Comparison of ENCODE assay signal across 10 cellular contexts in genomic region chr3:126208618-126209256, GRCh38. TPM values are rescaled to one million over a fixed set of nuclear protein-coding genes. Genes with fewer than 3 reads are reported as not detected.
DNase-seq lines count a peak whose midpoint lies in the region; ATAC-seq and TF ChIP-seq lines count a peak whose summit lies in the region.
"Had no signal": no experiment of that assay in that cellular context is flagged by ENCODE, and none has a peak within 500 bp of the region (broad histone marks: within the 10 kb centered on the region; RNA-seq: fewer than 3 reads in every experiment).

No MANE protein-coding gene starts in this region.

- H3K27ac Mint-ChIP-seq in nephron progenitor cell = no peak overlapping the region
- H3K27ac Mint-ChIP-seq: memory B cell had no signal

- H3K27me3 Mint-ChIP-seq in nephron progenitor cell (ENCODE audit: low read depth, poor library complexity) = peaks cover 18% of the 10 kb centered on the region

- H3K4me3 ChIP-seq in SK-N-SH (ENCODE audit: low read depth in 2 of 2, low read length in 1 of 2) = no peak overlapping the region
- no peak overlapping the region for H3K4me3 ChIP-seq in testis

- POLR2A ChIA-PET in SK-N-SH (lab: Yijun Ruan, JAX) = no interaction called here

- no peaks in the 10 kb centered on the region for H3K9me2 ChIP-seq in SK-N-SH

- WGBS in SK-N-SH (ENCODE audit: low lambda C conversion rate) = 42% methylated on average over 10 of the region's 11 CpGs
- 73 to 76% methylated on average over 10 to 11 of the region's 11 CpGs for WGBS in testis, 2 donors

- peaks cover 11% of the 10 kb centered on the region for H3K9me3 Mint-ChIP-seq in nephron progenitor cell
- H3K9me3 Mint-ChIP-seq: memory B cell had no signal

- peak; percentile 14 for ATAC-seq in Right ventricle myocardium inferior

- H3K27me3 ChIP-seq in SK-N-SH (ENCODE audit: insufficient read depth) = no peaks in the 10 kb centered on the region
- no peaks in the 10 kb centered on the region for H3K27me3 ChIP-seq in testis

- H3K9ac ChIP-seq in SK-N-SH = no peak overlapping the region

- H3K79me2 ChIP-seq in SK-N-SH (ENCODE audit: insufficient read depth) = no peaks in the 10 kb centered on the region

- TF ChIP-seq EP300 in SK-N-SH (IDR thresholded peaks at IDR 0.05; ENCODE audit: borderline replicate concordance in 1 of 2, low read depth in 1 of 2, low read length in 1 of 2) = no peak

- intact Hi-C loops in Right ventricle myocardium inferior (cut with DNase I) = no loop called here
- intact Hi-C loops in testis (cut with DNase I; ENCODE audit: low total_unique reads) = no loop called here

- H3K36me3 ChIP-seq in SK-N-SH (replicated peaks in 1 of 2; ENCODE audit: control insufficient read depth in 1 of 2, insufficient read depth in 2 of 2, low read length in 1 of 2) (no peaks in the 10 kb centered on the region), testis (ENCODE audit: low read depth, missing control alignments) (no peaks in the 10 kb centered on the region)

- H3K4me1 ChIP-seq in SK-N-SH (ENCODE audit: control insufficient read depth in 1 of 2, insufficient read depth in 2 of 2, low read depth in 1 of 2, low read length in 1 of 2) (peaks cover 13 to 26% of the 10 kb centered on the region in 2 experiments; a peak in 2 of 4 replicates), testis (peaks cover 5% of the 10 kb centered on the region)

- no peaks in the 10 kb centered on the region for H3K36me3 Mint-ChIP-seq in nephron progenitor cell (ENCODE audit: low read depth)

- H4K20me1 ChIP-seq in SK-N-SH (ENCODE audit: insufficient read depth) = no peaks in the 10 kb centered on the region

- peak overlapping the region; percentile 38; the same call in 1 of the 2 replicates for H2AFZ ChIP-seq in SK-N-SH (ENCODE audit: low read depth)

- no peak overlapping the region for H3K4me3 Mint-ChIP-seq in nephron progenitor cell
- H3K4me3 Mint-ChIP-seq: memory B cell had no signal

- H3K27ac ChIP-seq in SK-N-SH (ENCODE audit: low read depth in 2 of 2, low read length in 1 of 2) (peak overlapping the region in 1 of 2 experiments; percentile 55; a peak in 2 of 4 replicates), testis (no peak overlapping the region)
- H3K27ac ChIP-seq: C4-2B had no signal

- no peak for TF ChIP-seq POLR2A in testis (IDR thresholded peaks at IDR 0.05)

- CTCF ChIA-PET in SK-N-SH (lab: Yijun Ruan, JAX) = interaction anchor here (3.8 to 3.9 kb wide), 2 partner anchors 11 to 75 kb away, joined by 30 to 34 read pairs; no protein-coding TSS in a partner anchor

- peaks cover 16% of the 10 kb centered on the region for H3K4me1 Mint-ChIP-seq in nephron progenitor cell

- H3K9me3 ChIP-seq in SK-N-SH (no peaks in the 10 kb centered on the region), testis (no peaks in the 10 kb centered on the region)

- peak overlapping the region; percentile 64 for H3K4me2 ChIP-seq in SK-N-SH

- peaks cover 9% of the 10 kb centered on the region for H3F3A ChIP-seq in SK-N-SH (replicated peaks; ENCODE audit: insufficient read depth)

- TF ChIP-seq CTCF in SK-N-SH (IDR thresholded peaks at IDR 0.05) (no peak), testis (IDR thresholded peaks at IDR 0.05) (no peak), nephron progenitor cell (IDR thresholded peaks at IDR 0.05) (no peak)

- TF ChIP-seq RAD21 in SK-N-SH (IDR thresholded peaks at IDR 0.05; ENCODE audit: low read length) = no peak

- DNase-seq in SIG-M5 treated with dmso at 0.1 percent for 504 hours (lab: John Stamatoyannopoulos, UW; ENCODE audit: unreplicated experiment) = peak; percentile 15
- DNase-seq in SIG-M5 (lab: John Stamatoyannopoulos, UW) = no peak
- DNase-seq in SK-N-SH = peak; percentile 41
- peak; percentile 74 for DNase-seq in Right ventricle myocardium inferior (ENCODE audit: missing footprints)
- DNase-seq in testis = peak; percentile 51
- DNase-seq in NK-92 (lab: John Stamatoyannopoulos, UW; ENCODE audit: unreplicated experiment) = no peak
- no peak for DNase-seq in NCI-H2227 (lab: John Stamatoyannopoulos, UW; ENCODE audit: unreplicated experiment)
- DNase-seq in nephron progenitor cell = no peak

TF ChIP-seq in SK-N-SH, 30 proteins besides CTCF, POLR2A, EP300 and RAD21 (continues in another document):
- TF ChIP-seq PBX3 (IDR thresholded peaks at IDR 0.05) (peak; percentile 60), POLR2AphosphoS5 (IDR thresholded peaks at IDR 0.05; ENCODE audit: low read depth, low read length) (no peak), MAX (IDR thresholded peaks at IDR 0.05; ENCODE audit: low read depth) (peak; percentile 48), TAF1 (IDR thresholded peaks at IDR 0.05; ENCODE audit: borderline replicate concordance, low read depth, low read length) (no peak), RXRA (IDR thresholded peaks at IDR 0.05; ENCODE audit: borderline replicate concordance, low read depth) (no peak), SMC3 (IDR thresholded peaks at IDR 0.05; ENCODE audit: low read depth, low read length) (no peak), ZBTB33 (IDR thresholded peaks at IDR 0.05; ENCODE audit: borderline replicate concordance, low read depth) (no peak), NRF1 (IDR thresholded peaks at IDR 0.05; ENCODE audit: low read depth, low read length) (no peak), SIN3A (IDR thresholded peaks at IDR 0.05; ENCODE audit: borderline replicate concordance, low read depth, low read length) (no peak), JUND (IDR thresholded peaks at IDR 0.05) (peak; percentile 58), TCF12 (IDR thresholded peaks at IDR 0.05) (peak; percentile 29; the same call in 1 of the 2 replicates), USF1 (IDR thresholded peaks at IDR 0.05; ENCODE audit: borderline replicate concordance, low read depth) (peak; percentile 59; the same call in 1 of the 2 replicates), RCOR1 (IDR thresholded peaks at IDR 0.05; ENCODE audit: low read length) (no peak), MXI1 (IDR thresholded peaks at IDR 0.05; ENCODE audit: low read depth, low read length) (no peak), ELF1 (IDR thresholded peaks at IDR 0.05) (no peak), GABPA (IDR thresholded peaks at IDR 0.05; ENCODE audit: low read depth) (peak; percentile 53), RFX5 (IDR thresholded peaks at IDR 0.05; ENCODE audit: low read length) (no peak), YY1 (IDR thresholded peaks at IDR 0.05; ENCODE audit: low read depth) (no peak), IRF3 (IDR thresholded peaks at IDR 0.05; ENCODE audit: low read depth, low read length) (no peak), EZH2phosphoT487 (IDR thresholded peaks at IDR 0.05; ENCODE audit: borderline replicate concordance, low read depth) (no peak)

RNA-seq across cellular contexts. Expression of gene ALDH1L1, which starts 28.4 kb away (rescaled TPM):
- polyA plus RNA-seq in SK-N-SH (2012; rRNA removed) (0.03 TPM in 1 of 2 replicates, not detected in the other), testis (ENCODE audit: insufficient read depth, low read depth, low replicate concordance) (19.6 TPM)
- polyA plus RNA-seq in SK-N-SH (2012; cell fraction: cytosol; rRNA removed) = 0.07 and 0.14 TPM in 2 replicates
- polyA plus RNA-seq in SK-N-SH (2012; cell fraction: nucleus; rRNA removed) = 0.08 and 0.19 TPM in 2 replicates
- total RNA-seq in Right ventricle myocardium inferior (23.1 TPM), testis (10 to 100 TPM; 67.5 to 73.8 TPM)

Comparison
In these comparisons a context has a peak if more than half of its experiments do, and no peak if none do; other contexts are left out.
1. DNase-seq: peak in SIG-M5 treated with dmso at 0.1 percent for 504 hours (single experiment), SK-N-SH (single experiment), Right ventricle myocardium inferior (single experiment) and testis (single experiment); none in SIG-M5 (single experiment), NK-92 (single experiment), NCI-H2227 (single experiment) and nephron progenitor cell (single experiment).